ENCODE assay signal across 13 cellular contexts in the genomic region with DNA sequence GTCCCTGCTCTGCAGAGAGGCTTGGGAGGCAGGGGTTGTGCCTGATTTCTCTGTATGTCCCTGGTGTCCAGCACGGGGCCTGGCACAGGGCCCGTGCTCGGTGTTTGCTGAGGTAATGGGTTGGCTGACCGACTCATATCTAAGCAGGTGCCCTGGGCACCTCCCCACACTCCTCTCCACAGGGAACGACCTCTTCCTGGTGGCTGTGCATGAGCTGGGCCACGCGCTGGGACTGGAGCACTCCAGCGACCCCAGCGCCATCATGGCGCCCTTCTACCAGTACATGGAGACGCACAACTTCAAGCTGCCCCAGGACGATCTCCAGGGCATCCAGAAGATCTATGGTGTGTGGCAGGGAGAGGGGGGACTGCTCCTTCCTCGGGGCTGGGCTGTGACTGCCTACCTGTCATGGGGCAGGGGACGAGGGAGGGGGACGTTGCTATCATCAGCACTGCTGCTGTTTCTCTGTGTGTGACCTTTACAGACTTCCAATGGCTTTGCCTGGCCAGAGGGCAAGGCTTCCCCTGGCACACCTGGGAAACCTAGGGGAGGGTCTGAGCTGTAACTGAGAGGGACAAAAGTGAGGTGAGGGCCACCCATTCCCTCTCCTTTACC. TPM values are rescaled to one million over a fixed set of nuclear protein-coding genes. Genes with fewer than 3 reads are reported as not detected.
DNase-seq lines count a peak whose midpoint lies in the region; ATAC-seq and TF ChIP-seq lines count a peak whose summit lies in the region.
"Had no signal": no experiment of that assay in that cellular context is flagged by ENCODE, and none has a peak within 500 bp of the region (broad histone marks: within the 10 kb centered on the region; RNA-seq: fewer than 3 reads in every experiment).

No MANE protein-coding gene starts in this region.

- peak overlapping the region; percentile 91 for H3K9ac ChIP-seq in endodermal cell (ENCODE audit: extremely low read depth, low read length, poor library complexity, severe bottlenecking)
- H3K9ac ChIP-seq in mucosa of rectum (ENCODE audit: low read depth in 1 of 2, low read length in 2 of 2): no peak overlapping the region

- WGBS in endodermal cell (ENCODE audit: insufficient coverage in 1 of 2, insufficient read length in 1 of 2), 2 experiments: 85 to 100% methylated on average over 3 to 15 of the region's 15 CpGs

- no peak for DNase-seq in activated naive CD8-positive, alpha-beta T cell treated with anti-CD3 and anti-CD28 coated beads, Interleukin-2, amount 10 ng/mL, durations not matched to agents 7 days and 5 days
- no peak for DNase-seq in activated naive CD8-positive, alpha-beta T cell treated with anti-CD3 and anti-CD28 coated beads for 36 hours
- DNase-seq in endodermal cell (no peak), uterus (no peak), head of caudate nucleus (no peak)
- DNase-seq in stimulated activated naive CD4-positive, alpha-beta T cell (lab: John Stamatoyannopoulos, UW): no peak
- DNase-seq: activated gamma-delta T cell; effector CD8-positive, alpha-beta T cell; GF-D8 had no signal

- peaks cover 4% of the 10 kb centered on the region for H3K36me3 Mint-ChIP-seq in activated naive CD8-positive, alpha-beta T cell treated with anti-CD3 and anti-CD28 coated beads, Interleukin-2, amount 10 ng/mL, durations not matched to agents 7 days and 5 days
- no peaks in the 10 kb centered on the region for H3K36me3 Mint-ChIP-seq in activated naive CD8-positive, alpha-beta T cell treated with anti-CD3 and anti-CD28 coated beads for 36 hours
- H3K36me3 Mint-ChIP-seq in endodermal cell (ENCODE audit: low read depth): no peaks in the 10 kb centered on the region

- H3K27ac ChIP-seq in endodermal cell (ENCODE audit: low read depth, low read length) (peak overlapping the region; percentile 89), mucosa of rectum (ENCODE audit: low read depth in 2 of 2, low read length in 2 of 2) (peak overlapping the region; percentile 34 to 52), uterus (peak overlapping the region; percentile 85 to 93)

- peak overlapping the region; percentile 34 for H3K27ac Mint-ChIP-seq in activated naive CD8-positive, alpha-beta T cell treated with anti-CD3 and anti-CD28 coated beads, Interleukin-2, amount 10 ng/mL, durations not matched to agents 7 days and 5 days
- no peak overlapping the region for H3K27ac Mint-ChIP-seq in activated naive CD8-positive, alpha-beta T cell treated with anti-CD3 and anti-CD28 coated beads for 36 hours
- H3K27ac Mint-ChIP-seq in endodermal cell: peak overlapping the region; percentile 99

- intact Hi-C loops in uterus (cut with DNase I; ENCODE audit: low total_unique reads) (no loop called here), head of caudate nucleus (cut with DNase I) (no loop called here)

- H3K9me3 Mint-ChIP-seq in activated naive CD8-positive, alpha-beta T cell treated with anti-CD3 and anti-CD28 coated beads, Interleukin-2, amount 10 ng/mL, durations not matched to agents 7 days and 5 days: no peaks in the 10 kb centered on the region
- no peaks in the 10 kb centered on the region for H3K9me3 Mint-ChIP-seq in activated naive CD8-positive, alpha-beta T cell treated with anti-CD3 and anti-CD28 coated beads for 36 hours
- peaks cover 62% of the 10 kb centered on the region for H3K9me3 Mint-ChIP-seq in endodermal cell

- H3K27me3 Mint-ChIP-seq in activated naive CD8-positive, alpha-beta T cell treated with anti-CD3 and anti-CD28 coated beads, Interleukin-2, amount 10 ng/mL, durations not matched to agents 7 days and 5 days: no peaks in the 10 kb centered on the region
- H3K27me3 Mint-ChIP-seq in activated naive CD8-positive, alpha-beta T cell treated with anti-CD3 and anti-CD28 coated beads for 36 hours: no peaks in the 10 kb centered on the region
- no peaks in the 10 kb centered on the region for H3K27me3 Mint-ChIP-seq in endodermal cell (ENCODE audit: insufficient read depth)

- H3K27me3 ChIP-seq in endodermal cell (ENCODE audit: control insufficient read depth, insufficient read depth, low read length, poor library complexity, severe bottlenecking) (no peaks in the 10 kb centered on the region), mucosa of rectum (ENCODE audit: control insufficient read depth in 2 of 2, insufficient read depth in 2 of 2, low read length in 2 of 2) (no peaks in the 10 kb centered on the region), uterus (no peaks in the 10 kb centered on the region)

- peaks cover 4% of the 10 kb centered on the region for H3K4me1 Mint-ChIP-seq in activated naive CD8-positive, alpha-beta T cell treated with anti-CD3 and anti-CD28 coated beads, Interleukin-2, amount 10 ng/mL, durations not matched to agents 7 days and 5 days
- H3K4me1 Mint-ChIP-seq in activated naive CD8-positive, alpha-beta T cell treated with anti-CD3 and anti-CD28 coated beads for 36 hours: peaks cover 3% of the 10 kb centered on the region
- peaks cover 37% of the 10 kb centered on the region for H3K4me1 Mint-ChIP-seq in endodermal cell

- ATAC-seq in activated naive CD8-positive, alpha-beta T cell treated with anti-CD3 and anti-CD28 coated beads, Interleukin-2, amount 10 ng/mL, durations not matched to agents 7 days and 5 days (ENCODE audit: low read depth): no peak
- no peak for ATAC-seq in GM21390 (IDR thresholded peaks at IDR 0.05; ENCODE audit: unreplicated experiment)

- H3K4me3 ChIP-seq in endodermal cell (ENCODE audit: low read length) (peak overlapping the region; percentile 68), mucosa of rectum (ENCODE audit: low read length in 2 of 2) (no peak overlapping the region), uterus (no peak overlapping the region)

- no peak for TF ChIP-seq POLR2A in uterus (IDR thresholded peaks at IDR 0.05)

- H3K4me3 Mint-ChIP-seq in activated naive CD8-positive, alpha-beta T cell treated with anti-CD3 and anti-CD28 coated beads, Interleukin-2, amount 10 ng/mL, durations not matched to agents 7 days and 5 days: no peak overlapping the region
- H3K4me3 Mint-ChIP-seq in activated naive CD8-positive, alpha-beta T cell treated with anti-CD3 and anti-CD28 coated beads for 36 hours: no peak overlapping the region
- peak overlapping the region; percentile 40 for H3K4me3 Mint-ChIP-seq in endodermal cell

- TF ChIP-seq CTCF in endodermal cell (conservative IDR thresholded peaks at IDR 0.05) (no peak), uterus (IDR thresholded peaks at IDR 0.05) (no peak)

- POLR2A ChIA-PET in activated naive CD8-positive, alpha-beta T cell treated with anti-CD3 and anti-CD28 coated beads, Interleukin-2, amount 10 ng/mL, durations not matched to agents 7 days and 5 days (lab: Charles Lee): interaction anchor here (0.5 to 2.0 kb wide), 5 partner anchors 14 to 164 kb away, joined by 3 to 11 read pairs (median 5); a partner anchor contains a TSS

- H3K4me1 ChIP-seq in endodermal cell (ENCODE audit: control insufficient read depth, insufficient read depth, low read length) (peaks cover 22% of the 10 kb centered on the region), mucosa of rectum (ENCODE audit: control insufficient read depth in 2 of 2, insufficient read depth in 2 of 2, low read length in 2 of 2) (peaks cover 10 to 12% of the 10 kb centered on the region in 2 donors), uterus (peaks cover 0 to 5% of the 10 kb centered on the region in 2 donors)

- H3K9me3 ChIP-seq in endodermal cell (ENCODE audit: control insufficient read depth, low read length) (no peaks in the 10 kb centered on the region), mucosa of rectum (ENCODE audit: control insufficient read depth in 2 of 2, low read length in 2 of 2) (no peaks in the 10 kb centered on the region), uterus (no peaks in the 10 kb centered on the region)

- H3K36me3 ChIP-seq in endodermal cell (ENCODE audit: control insufficient read depth, insufficient read depth, low read length) (no peaks in the 10 kb centered on the region), mucosa of rectum (ENCODE audit: control insufficient read depth in 2 of 2, insufficient read depth in 2 of 2, low read length in 2 of 2) (peaks cover 4 to 15% of the 10 kb centered on the region in 2 donors), uterus (no peaks in the 10 kb centered on the region)

RNA-seq across cellular contexts. Expression of a gene that starts 14.2 kb away (rescaled TPM):
- 10 to 100 TPM; 64.3 to 70.1 TPM for total RNA-seq in activated naive CD8-positive, alpha-beta T cell treated with anti-CD3 and anti-CD28 coated beads, Interleukin-2, amount 10 ng/mL, durations not matched to agents 7 days and 5 days
- total RNA-seq in activated naive CD8-positive, alpha-beta T cell treated with anti-CD3 and anti-CD28 coated beads for 36 hours: 10 to 100 TPM; 27.2 to 27.4 TPM
- total RNA-seq in endodermal cell (10 to 100 TPM; 32.2 to 38.8 TPM), uterus (10 to 100 TPM in 3 of 4 donors, 1 to 10 TPM in 1; 8.8 to 67.8 (median 18.1) TPM)
- 46.0 TPM for polyA plus RNA-seq in endodermal cell (2013, experiment 1 of 2)
- polyA plus RNA-seq in endodermal cell (2013, experiment 2 of 2): 41.6 TPM

RNA-seq across cellular contexts. Expression of a gene that starts 20.9 kb away (rescaled TPM):
- total RNA-seq in activated naive CD8-positive, alpha-beta T cell treated with anti-CD3 and anti-CD28 coated beads, Interleukin-2, amount 10 ng/mL, durations not matched to agents 7 days and 5 days: 10 to 100 TPM; 81.0 to 83.9 TPM
- total RNA-seq in activated naive CD8-positive, alpha-beta T cell treated with anti-CD3 and anti-CD28 coated beads for 36 hours: 100 to 1,000 TPM; 172 to 179 TPM
- total RNA-seq in endodermal cell (100 to 1,000 TPM; 127 to 132 TPM), uterus (10 to 100 TPM; 33.8 to 80.9 (median 66.8) TPM)
- 91.6 TPM for polyA plus RNA-seq in endodermal cell (2013, experiment 1 of 2)
- 82.7 TPM for polyA plus RNA-seq in endodermal cell (2013, experiment 2 of 2)

RNA-seq across cellular contexts. Expression of a gene that starts 28.5 kb away (rescaled TPM):
- total RNA-seq in activated naive CD8-positive, alpha-beta T cell treated with anti-CD3 and anti-CD28 coated beads, Interleukin-2, amount 10 ng/mL, durations not matched to agents 7 days and 5 days: not detected
- not detected for total RNA-seq in activated naive CD8-positive, alpha-beta T cell treated with anti-CD3 and anti-CD28 coated beads for 36 hours
- total RNA-seq in endodermal cell (not detected), uterus (not detected)
- not detected for polyA plus RNA-seq in endodermal cell (2013, experiment 1 of 2)
- polyA plus RNA-seq in endodermal cell (2013, experiment 2 of 2): not detected
- total RNA-seq: NCI-H460, temporal lobe had no signal

RNA-seq across cellular contexts. Expression of a gene that starts 37.2 kb away (rescaled TPM):
- under 1 TPM; 0.08 to 0.20 TPM for total RNA-seq in activated naive CD8-positive, alpha-beta T cell treated with anti-CD3 and anti-CD28 coated beads, Interleukin-2, amount 10 ng/mL, durations not matched to agents 7 days and 5 days
- not detected for total RNA-seq in activated naive CD8-positive, alpha-beta T cell treated with anti-CD3 and anti-CD28 coated beads for 36 hours
- total RNA-seq in endodermal cell: 1 to 10 TPM; 1.3 to 5.9 TPM
- polyA plus RNA-seq in endodermal cell (2013, experiment 1 of 2): 2.7 TPM
- polyA plus RNA-seq in endodermal cell (2013, experiment 2 of 2): 1.6 TPM
- 1 to 10 TPM in 3 of 4 donors, under 1 TPM in 1; 0.51 to 2.6 (median 2.0) TPM for total RNA-seq in uterus
